In genomic region chr2:218077464-218078216, GRCh38 we compare ENCODE assay signal across 20 cellular contexts. TPM values are rescaled to one million over a fixed set of nuclear protein-coding genes. Genes with fewer than 3 reads are reported as not detected.
DNase-seq lines count a peak whose midpoint lies in the region; ATAC-seq and FAIRE-seq lines count a peak whose summit lies in the region.
"Had no signal": no experiment of that assay in that cellular context is flagged by ENCODE, and none has a peak within 500 bp of the region (broad histone marks: within the 10 kb centered on the region; RNA-seq: fewer than 3 reads in every experiment).

No MANE protein-coding gene starts in this region.

- H3K9ac ChIP-seq in neuronal stem cell (ENCODE audit: low read depth, low read length, poor library complexity), result no peak overlapping the region

- peaks cover 4% of the 10 kb centered on the region for H3K36me3 Mint-ChIP-seq in T-helper 17 cell (ENCODE audit: low read depth)
- H3K36me3 Mint-ChIP-seq in central memory CD8-positive, alpha-beta T cell (ENCODE audit: insufficient read depth), result no peaks in the 10 kb centered on the region
- H3K36me3 Mint-ChIP-seq: CD4-positive, CD25-positive, alpha-beta regulatory T cell had no signal

- DNase-seq in T-helper 17 cell, result no peak
- no peak for DNase-seq in central memory CD8-positive, alpha-beta T cell (ENCODE audit: low spot score in 2 of 2)
- peak; percentile 21 for DNase-seq in islet precursor cell
- DNase-seq in neuronal stem cell (ENCODE audit: low spot score), result no peak
- no peak for DNase-seq in glomerular visceral epithelial cell (ENCODE audit: extremely low spot score)
- no peak for DNase-seq in stimulated activated naive CD4-positive, alpha-beta T cell (lab: John Stamatoyannopoulos, UW)
- DNase-seq in urothelium cell line (ENCODE audit: low spot score), result no peak
- DNase-seq: ACHN; BE2C; C1 segment of cervical spinal cord; Caco-2; CD4-positive, CD25-positive, alpha-beta regulatory T cell; GDM1; GOT3 had no signal

- no peak overlapping the region for H2BK5ac ChIP-seq in neuronal stem cell (ENCODE audit: low read length)

- H3K27ac ChIP-seq in neuronal stem cell (replicated peaks; ENCODE audit: low read length), result no peak overlapping the region

- no peak overlapping the region for H3K23ac ChIP-seq in neuronal stem cell (ENCODE audit: low read depth, low read length, poor library complexity)

- H3K14ac ChIP-seq in neuronal stem cell (ENCODE audit: low read length), result no peak overlapping the region

- H2AK5ac ChIP-seq in neuronal stem cell (ENCODE audit: low read depth, low read length), result no peak overlapping the region

- no CpG with 5 or more reads among the region's 9 CpGs for whole genome bisulfite sequencing in neuronal stem cell (ENCODE audit: extremely low coverage in 2 of 2, insufficient read length in 2 of 2, insufficient replicate concordance in 1 of 2), 2 donors

- no peak overlapping the region for H3K4me3 ChIP-seq in neuronal stem cell (ENCODE audit: low read length in 2 of 2)
- H3K4me3 ChIP-seq: HAP-1 had no signal

- H3K18ac ChIP-seq in neuronal stem cell (ENCODE audit: low read length), result peak overlapping the region; percentile 20

- H3K27me3 ChIP-seq in neuronal stem cell (ENCODE audit: control insufficient read depth in 3 of 3, insufficient read depth in 3 of 3, low read depth in 1 of 3, low read length in 3 of 3), result no peaks in the 10 kb centered on the region
- H3K27me3 ChIP-seq: BE2C had no signal

- no peak for ATAC-seq in T-helper 17 cell
- no peak for ATAC-seq in central memory CD8-positive, alpha-beta T cell (replicated peaks; ENCODE audit: extremely low read depth, poor library complexity, severe bottlenecking)
- no peak for ATAC-seq in GM19455 (IDR thresholded peaks at IDR 0.05; ENCODE audit: unreplicated experiment)

- H2BK15ac ChIP-seq in neuronal stem cell (ENCODE audit: low read length), result no peak overlapping the region

- H3K79me1 ChIP-seq in neuronal stem cell (ENCODE audit: low read depth, low read length), result no peaks in the 10 kb centered on the region

- H2BK12ac ChIP-seq in neuronal stem cell (ENCODE audit: low read length), result no peak overlapping the region

- H3K27me3 Mint-ChIP-seq in T-helper 17 cell, result peaks cover 31% of the 10 kb centered on the region
- peaks cover 25% of the 10 kb centered on the region for H3K27me3 Mint-ChIP-seq in central memory CD8-positive, alpha-beta T cell

- no peaks in the 10 kb centered on the region for H3K9me3 Mint-ChIP-seq in central memory CD8-positive, alpha-beta T cell

- no peak overlapping the region for H2AFZ ChIP-seq in neuronal stem cell (ENCODE audit: low read length)

- H2BK120ac ChIP-seq in neuronal stem cell (ENCODE audit: low read depth, low read length), result no peak overlapping the region

- H3K27ac Mint-ChIP-seq in T-helper 17 cell, result peak overlapping the region; percentile 3
- peak overlapping the region; percentile 3 for H3K27ac Mint-ChIP-seq in central memory CD8-positive, alpha-beta T cell (ENCODE audit: low read depth)
- H3K27ac Mint-ChIP-seq: CD4-positive, CD25-positive, alpha-beta regulatory T cell had no signal

- no peak overlapping the region for H3K4me3 Mint-ChIP-seq in T-helper 17 cell
- H3K4me3 Mint-ChIP-seq in central memory CD8-positive, alpha-beta T cell, result no peak overlapping the region
- H3K4me3 Mint-ChIP-seq: CD4-positive, CD25-positive, alpha-beta regulatory T cell had no signal

- FAIRE-seq in urothelium cell line (lab: Jason Lieb, UNC), result no peak
- FAIRE-seq: A204.1, D721Med, GM12892 had no signal

- H3K4ac ChIP-seq in neuronal stem cell (ENCODE audit: low read length), result no peak overlapping the region

- no peaks in the 10 kb centered on the region for H3K36me3 ChIP-seq in neuronal stem cell (replicated peaks in 1 of 2; ENCODE audit: control insufficient read depth in 2 of 2, insufficient read depth in 2 of 2, low read length in 2 of 2)
- H3K36me3 ChIP-seq: BE2C, HAP-1 had no signal

- H3K9me3 ChIP-seq in T-helper 17 cell (ENCODE audit: control insufficient read depth, low read length, poor library complexity, severe bottlenecking) (no peaks in the 10 kb centered on the region), neuronal stem cell (replicated peaks in 1 of 2; ENCODE audit: control insufficient read depth in 2 of 2, insufficient read depth in 1 of 2, low read depth in 1 of 2, low read length in 2 of 2) (no peaks in the 10 kb centered on the region)
- H3K9me3 ChIP-seq: BE2C, Caco-2, HAP-1 had no signal

- H4K91ac ChIP-seq in neuronal stem cell (ENCODE audit: low read depth, low read length, poor library complexity), result no peak overlapping the region

- peaks cover 5% of the 10 kb centered on the region for H3K4me1 Mint-ChIP-seq in T-helper 17 cell
- H3K4me1 Mint-ChIP-seq in central memory CD8-positive, alpha-beta T cell, result no peaks in the 10 kb centered on the region

- H4K8ac ChIP-seq in neuronal stem cell (ENCODE audit: low read depth, low read length), result no peak overlapping the region

- peaks cover 0 to 7% of the 10 kb centered on the region in 2 donors for H3K4me1 ChIP-seq in neuronal stem cell (ENCODE audit: control insufficient read depth in 2 of 2, insufficient read depth in 1 of 2, low read depth in 1 of 2, low read length in 2 of 2)
- H3K4me1 ChIP-seq: BE2C, Caco-2, HAP-1 had no signal

- no peak overlapping the region for H3K4me2 ChIP-seq in neuronal stem cell (ENCODE audit: insufficient read depth, low read length, poor library complexity, severe bottlenecking)

RNA-seq across cellular contexts. Expression of gene RUFY4, which starts 8.6 kb away (rescaled TPM):
- under 1 TPM in 1 of 2 donors, not detected in 1; 0.77 TPM for total RNA-seq in T-helper 17 cell
- not detected for polyA plus RNA-seq in neuronal stem cell (2013, experiment 1 of 2)
- polyA plus RNA-seq in neuronal stem cell (2013, experiment 2 of 2), result 0.08 TPM
- total RNA-seq: Caco-2, HT-29 had no signal

RNA-seq across cellular contexts. Expression of gene CXCR2, which starts 48.2 kb away (rescaled TPM):
- total RNA-seq in T-helper 17 cell, result under 1 TPM in 1 of 2 donors, not detected in 1; 0.10 TPM
- 0.03 TPM for polyA plus RNA-seq in neuronal stem cell (2013, experiment 1 of 2)
- polyA plus RNA-seq in neuronal stem cell (2013, experiment 2 of 2), result 0.04 TPM
- total RNA-seq: Caco-2; CD4-positive, CD25-positive, alpha-beta regulatory T cell; HT-29 had no signal
- polyA plus RNA-seq: CD4-positive, CD25-positive, alpha-beta regulatory T cell had no signal
